In the genomic region with DNA sequence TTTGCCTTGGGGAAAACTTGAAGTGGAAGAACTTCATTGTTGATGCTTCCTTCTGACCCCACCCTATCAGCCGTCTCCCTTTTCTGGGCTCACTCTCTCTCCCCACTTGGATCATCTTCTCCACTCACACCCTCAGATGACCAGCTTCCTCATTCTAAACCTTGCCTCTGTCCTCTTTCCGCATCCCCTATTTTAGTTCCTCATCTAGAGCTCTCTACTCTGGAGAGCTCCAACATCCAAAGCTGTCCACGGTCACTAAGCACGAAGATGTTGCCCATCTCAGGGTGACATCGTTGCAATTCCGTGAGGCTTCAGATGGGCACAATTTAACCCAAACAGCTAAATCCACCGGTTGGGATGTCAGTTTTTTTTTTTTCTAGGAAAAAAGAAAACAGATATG, we compare ENCODE assay signal across 18 cellular contexts.
"Had no signal": no experiment of that assay in that cellular context is flagged by ENCODE, and none has a peak within 500 bp of the region (broad histone marks: within the 10 kb centered on the region; RNA-seq: fewer than 3 reads in every experiment).

No MANE protein-coding gene starts in this region.

- DNase-seq: activated B cell treated with CpG ODN at 0.5 μM for 24 hours; activated CD4-positive, alpha-beta T cell treated with anti-CD3 and anti-CD28 coated beads for 48 hours; activated CD8-positive, alpha-beta memory T cell treated with anti-CD3 and anti-CD28 coated beads, Interleukin-2, amount 50 U/mL, for 4 hours; activated CD8-positive, alpha-beta T cell treated with anti-CD3 and anti-CD28 coated beads, Interleukin-2, amount 10 ng/mL, durations not matched to agents 7 days and 5 days; activated naive CD8-positive, alpha-beta T cell treated with anti-CD3 and anti-CD28 coated beads for 36 hours; amygdala; effector CD4-positive, alpha-beta T cell; islet precursor cell; mammary epithelial cell; naive B cell; ovary; stimulated activated CD4-positive, alpha-beta T cell treated with anti-CD3 and anti-CD28 coated beads, Interleukin-12 subunit alpha, Interleukin-12 subunit beta, amount 100 ng/mL, for 4 hours; stimulated activated CD4-positive, alpha-beta T cell treated with anti-CD3 and anti-CD28 coated beads, Interleukin-2, amount 100 ng/mL, for 24 hours; stomach had no signal

- H2AFZ ChIP-seq: hepatocyte had no signal

- H3K27me3 ChIP-seq: esophagus muscularis mucosa, hepatocyte, ovary, stomach had no signal

- H3K4me3 ChIP-seq: coronary artery, esophagus muscularis mucosa, hepatocyte, ovary, stomach, thoracic aorta had no signal

- H3K4me2 ChIP-seq: hepatocyte had no signal

- H3K27ac ChIP-seq: coronary artery, esophagus muscularis mucosa, hepatocyte, ovary, stomach, thoracic aorta had no signal

- H3K79me2 ChIP-seq: hepatocyte had no signal

- H3K9me3 ChIP-seq: esophagus muscularis mucosa, ovary, stomach, thoracic aorta had no signal

- H3K36me3 ChIP-seq: esophagus muscularis mucosa, ovary, stomach, thoracic aorta had no signal
